12 cellular contexts compared by ENCODE assay signal in genomic region chr14:105641075-105641937, GRCh38.
"Had no signal": no experiment of that assay in that cellular context is flagged by ENCODE, and none has a peak within 500 bp of the region (broad histone marks: within the 10 kb centered on the region; RNA-seq: fewer than 3 reads in every experiment).

No MANE protein-coding gene starts in this region.

- DNase-seq: activated CD4-positive, alpha-beta memory T cell treated with anti-CD3 and anti-CD28 coated beads for 36 hours; activated CD4-positive, alpha-beta T cell treated with anti-CD3 and anti-CD28 coated beads for 4 hours; activated naive CD4-positive, alpha-beta T cell treated with anti-CD3 and anti-CD28 coated beads for 36 hours; activated T-cell treated with anti-CD3 and anti-CD28 coated beads for 4 hours; cerebellar nuclear complex; effector CD8-positive, alpha-beta T cell; esophagus squamous epithelium; immature natural killer cell; stimulated activated CD4-positive, alpha-beta T cell treated with anti-CD3 and anti-CD28 coated beads, Interleukin-1b, Interleukin-23, amount 100 ng/mL, for 48 hours had no signal

- H3K4me3 Mint-ChIP-seq: activated CD4-positive, alpha-beta memory T cell treated with anti-CD3 and anti-CD28 coated beads for 36 hours; activated naive CD4-positive, alpha-beta T cell treated with anti-CD3 and anti-CD28 coated beads for 36 hours; activated T-helper 1 cell treated with anti-CD3 and anti-CD28 coated beads, Interleukin-12 subunit alpha, Interleukin-12 subunit beta, Interleukin-2, Interleukin-4 antibody, amounts not matched to agents 30 ng/mL and 10 ng/mL and 1 ng/mL, durations not matched to agents 14 hours and 24 hours and 36 hours; immature natural killer cell; natural killer cell treated with Interleukin-12 subunit alpha and Interleukin-12 subunit beta and Interleukin-15 and Interleukin-18, amount 100 ng/mL, for 72 hours had no signal

- H3K9me3 Mint-ChIP-seq: activated CD4-positive, alpha-beta memory T cell treated with anti-CD3 and anti-CD28 coated beads for 36 hours; activated naive CD4-positive, alpha-beta T cell treated with anti-CD3 and anti-CD28 coated beads for 36 hours; activated T-helper 1 cell treated with anti-CD3 and anti-CD28 coated beads, Interleukin-12 subunit alpha, Interleukin-12 subunit beta, Interleukin-2, Interleukin-4 antibody, amounts not matched to agents 30 ng/mL and 10 ng/mL and 1 ng/mL, durations not matched to agents 14 hours and 24 hours and 36 hours; immature natural killer cell; natural killer cell treated with Interleukin-12 subunit alpha and Interleukin-12 subunit beta and Interleukin-15 and Interleukin-18, amount 100 ng/mL, for 72 hours had no signal

- H3K9me3 ChIP-seq: esophagus squamous epithelium, thoracic aorta had no signal

- H3K27ac Mint-ChIP-seq: activated CD4-positive, alpha-beta memory T cell treated with anti-CD3 and anti-CD28 coated beads for 36 hours; activated naive CD4-positive, alpha-beta T cell treated with anti-CD3 and anti-CD28 coated beads for 36 hours; activated T-helper 1 cell treated with anti-CD3 and anti-CD28 coated beads, Interleukin-12 subunit alpha, Interleukin-12 subunit beta, Interleukin-2, Interleukin-4 antibody, amounts not matched to agents 30 ng/mL and 10 ng/mL and 1 ng/mL, durations not matched to agents 14 hours and 24 hours and 36 hours; immature natural killer cell; natural killer cell treated with Interleukin-12 subunit alpha and Interleukin-12 subunit beta and Interleukin-15 and Interleukin-18, amount 100 ng/mL, for 72 hours had no signal

- H3K36me3 Mint-ChIP-seq: activated CD4-positive, alpha-beta memory T cell treated with anti-CD3 and anti-CD28 coated beads for 36 hours; immature natural killer cell; natural killer cell treated with Interleukin-12 subunit alpha and Interleukin-12 subunit beta and Interleukin-15 and Interleukin-18, amount 100 ng/mL, for 72 hours had no signal

- H3K4me1 Mint-ChIP-seq: immature natural killer cell had no signal

- H3K27me3 ChIP-seq: esophagus squamous epithelium had no signal

- H3K36me3 ChIP-seq: esophagus squamous epithelium, thoracic aorta had no signal

- H3K27ac ChIP-seq: thoracic aorta had no signal

- H3K27me3 Mint-ChIP-seq: activated CD4-positive, alpha-beta memory T cell treated with anti-CD3 and anti-CD28 coated beads for 36 hours; natural killer cell treated with Interleukin-12 subunit alpha and Interleukin-12 subunit beta and Interleukin-15 and Interleukin-18, amount 100 ng/mL, for 72 hours had no signal

- H3K4me3 ChIP-seq: esophagus squamous epithelium, thoracic aorta had no signal
